Comparison of ENCODE assay signal across 21 cellular contexts in genomic region chr12:46484396-46485061, GRCh38.
"Had no signal": no experiment of that assay in that cellular context is flagged by ENCODE, and none has a peak within 500 bp of the region (broad histone marks: within the 10 kb centered on the region; RNA-seq: fewer than 3 reads in every experiment).

No MANE protein-coding gene starts in this region.

- H3K9me3 ChIP-seq: esophagus muscularis mucosa, gastrocnemius medialis, heart right ventricle, left lung, sigmoid colon, thoracic aorta, transverse colon had no signal

- ATAC-seq: effector memory CD8-positive, alpha-beta T cell; naive thymus-derived CD4-positive, alpha-beta T cell; stimulated activated naive B cell treated with anti-CD40 and anti-IgM and Interleukin-4, amounts not matched to agents 10 μg/mL and 1 μg/mL and 100 μg/mL, for 72 hours; stimulated activated naive CD8-positive, alpha-beta T cell treated with anti-CD3 and anti-CD28 coated beads, Interleukin-15, amount 100 ng/mL, for 72 hours had no signal

- H3K36me3 ChIP-seq: esophagus muscularis mucosa, gastrocnemius medialis, heart right ventricle, left lung, sigmoid colon, thoracic aorta, transverse colon had no signal

- H3K27me3 Mint-ChIP-seq: dendritic cell treated with granulocyte-macrophage colony-stimulating factor and Interleukin-4, amounts not matched to agents 40 ng/mL and 50 ng/mL, for 4 days; effector memory CD8-positive, alpha-beta T cell; naive thymus-derived CD4-positive, alpha-beta T cell; stimulated activated naive B cell treated with anti-CD40 and anti-IgM and Interleukin-4, amounts not matched to agents 10 μg/mL and 1 μg/mL and 100 μg/mL, for 72 hours; stimulated activated naive CD8-positive, alpha-beta T cell treated with anti-CD3 and anti-CD28 coated beads, Interleukin-15, amount 100 ng/mL, for 72 hours had no signal

- H3K4me1 Mint-ChIP-seq: stimulated activated naive CD8-positive, alpha-beta T cell treated with anti-CD3 and anti-CD28 coated beads, Interleukin-15, amount 100 ng/mL, for 72 hours had no signal

- H3K4me3 ChIP-seq: esophagus muscularis mucosa, gastrocnemius medialis, heart right ventricle, left lung, sigmoid colon, skin epidermis, thoracic aorta, transverse colon had no signal

- H3K4me3 Mint-ChIP-seq: dendritic cell treated with granulocyte-macrophage colony-stimulating factor and Interleukin-4, amounts not matched to agents 40 ng/mL and 50 ng/mL, for 4 days; effector memory CD8-positive, alpha-beta T cell; immature natural killer cell; naive thymus-derived CD4-positive, alpha-beta T cell; neural crest cell; stimulated activated naive B cell treated with anti-CD40 and anti-IgM and Interleukin-4, amounts not matched to agents 10 μg/mL and 1 μg/mL and 100 μg/mL, for 72 hours; stimulated activated naive CD8-positive, alpha-beta T cell treated with anti-CD3 and anti-CD28 coated beads, Interleukin-15, amount 100 ng/mL, for 72 hours had no signal

- DNase-seq: effector memory CD8-positive, alpha-beta T cell; gastrocnemius medialis; heart right ventricle; immature natural killer cell; left lung; naive thymus-derived CD4-positive, alpha-beta T cell; posterior cingulate gyrus; sigmoid colon; stimulated activated CD4-positive, alpha-beta T cell treated with anti-CD3 and anti-CD28 coated beads, Interleukin-2, amount 100 ng/mL, for 24 hours; stimulated activated CD4-positive, alpha-beta T cell treated with anti-CD3 and anti-CD28 coated beads, Interleukin-4, amount 100 ng/mL, for 4 hours; stimulated activated naive B cell treated with anti-CD40 and anti-IgM and Interleukin-4, amounts not matched to agents 10 μg/mL and 1 μg/mL and 100 μg/mL, for 72 hours; stimulated activated naive CD8-positive, alpha-beta T cell treated with anti-CD3 and anti-CD28 coated beads, Interleukin-15, amount 100 ng/mL, for 72 hours; transverse colon had no signal

- FAIRE-seq: colon, keratinocyte had no signal

- H3K36me3 Mint-ChIP-seq: stimulated activated naive B cell treated with anti-CD40 and anti-IgM and Interleukin-4, amounts not matched to agents 10 μg/mL and 1 μg/mL and 100 μg/mL, for 72 hours had no signal

- H3K27me3 ChIP-seq: esophagus muscularis mucosa, gastrocnemius medialis, heart right ventricle, left lung, sigmoid colon, transverse colon had no signal

- H3K9me3 Mint-ChIP-seq: dendritic cell treated with granulocyte-macrophage colony-stimulating factor and Interleukin-4, amounts not matched to agents 40 ng/mL and 50 ng/mL, for 4 days; effector memory CD8-positive, alpha-beta T cell; immature natural killer cell; neural crest cell; stimulated activated naive B cell treated with anti-CD40 and anti-IgM and Interleukin-4, amounts not matched to agents 10 μg/mL and 1 μg/mL and 100 μg/mL, for 72 hours had no signal

- H3K27ac ChIP-seq: epithelial cell of prostate, esophagus muscularis mucosa, gastrocnemius medialis, left lung, sigmoid colon, thoracic aorta, transverse colon had no signal

- H3K27ac Mint-ChIP-seq: dendritic cell treated with granulocyte-macrophage colony-stimulating factor and Interleukin-4, amounts not matched to agents 40 ng/mL and 50 ng/mL, for 4 days; effector memory CD8-positive, alpha-beta T cell; immature natural killer cell; naive thymus-derived CD4-positive, alpha-beta T cell; stimulated activated naive B cell treated with anti-CD40 and anti-IgM and Interleukin-4, amounts not matched to agents 10 μg/mL and 1 μg/mL and 100 μg/mL, for 72 hours; stimulated activated naive CD8-positive, alpha-beta T cell treated with anti-CD3 and anti-CD28 coated beads, Interleukin-15, amount 100 ng/mL, for 72 hours had no signal
